In genomic region chr9:98207606-98208005, GRCh38 we compare ENCODE assay signal across 24 cellular contexts. TPM values are rescaled to one million over a fixed set of nuclear protein-coding genes. Genes with fewer than 3 reads are reported as not detected.
DNase-seq lines count a peak whose midpoint lies in the region; ATAC-seq, FAIRE-seq and TF ChIP-seq lines count a peak whose summit lies in the region.
"Had no signal": no experiment of that assay in that cellular context is flagged by ENCODE, and none has a peak within 500 bp of the region (broad histone marks: within the 10 kb centered on the region; RNA-seq: fewer than 3 reads in every experiment).

No MANE protein-coding gene starts in this region.

- H4K20me1 ChIP-seq in hepatocyte (ENCODE audit: insufficient read depth, poor library complexity, severe bottlenecking): no peaks in the 10 kb centered on the region

- H3K36me3 ChIP-seq in Panc1 (ENCODE audit: control insufficient read depth, insufficient read depth, low read length) (no peaks in the 10 kb centered on the region), hepatocyte (replicated peaks; ENCODE audit: insufficient read depth, low read depth) (no peaks in the 10 kb centered on the region)

- POLR2A ChIA-PET in A549 (lab: Yijun Ruan, JAX): interaction anchor here (1.0 kb wide), 1 partner anchor 48 kb away, joined by 3 read pairs; the partner anchor contains the start of gene TBC1D2
- POLR2A ChIA-PET in Panc1 (lab: Charles Lee): no interaction called here

- ATAC-seq in A549 (peak; percentile 31 to 40; a peak in 2 of 6 replicates), Panc1 (no peak), HG02610 (IDR thresholded peaks at IDR 0.05; ENCODE audit: unreplicated experiment) (no peak), HG03280 (IDR thresholded peaks at IDR 0.05; ENCODE audit: unreplicated experiment) (no peak)
- ATAC-seq: activated CD4-positive, CD25-positive, alpha-beta regulatory T cell treated with anti-CD3 and anti-CD28 coated beads, Interleukin-2, amount 50 U/mL, for 24 hours; CD8-positive, alpha-beta T cell; naive thymus-derived CD8-positive, alpha-beta T cell; stimulated activated memory B cell treated with anti-CD40 and anti-IgM and Interleukin-4, amounts not matched to agents 10 μg/mL and 1 μg/mL and 100 μg/mL, for 72 hours had no signal

- no peak overlapping the region for H3K27ac ChIP-seq in A549
- no peak overlapping the region for H3K27ac ChIP-seq in Panc1 (ENCODE audit: low read length)
- H3K27ac ChIP-seq in hepatocyte: no peak overlapping the region
- H3K27ac ChIP-seq: dorsolateral prefrontal cortex, KMS-11, testis had no signal

- no peaks in the 10 kb centered on the region for H3K9me3 ChIP-seq in A549
- H3K9me3 ChIP-seq in Panc1 (ENCODE audit: control insufficient read depth, insufficient read depth, low read depth, low read length): no peaks in the 10 kb centered on the region
- no peaks in the 10 kb centered on the region for H3K9me3 ChIP-seq in hepatocyte (ENCODE audit: low read depth)
- H3K9me3 ChIP-seq: testis had no signal

- FAIRE-seq in A549 (lab: Jason Lieb, UNC): no peak
- FAIRE-seq: frontal cortex, kidney had no signal

- no peak for TF ChIP-seq POLR2A in A549 (IDR thresholded peaks at IDR 0.05; ENCODE audit: low read length)

- BruUV-seq in Panc1 (replicated peaks; lab: Mats Ljungman, UMichigan): no TSS peak

- H3K9me2 ChIP-seq in hepatocyte (replicated peaks; ENCODE audit: insufficient read depth): no peaks in the 10 kb centered on the region

- H3K4me2 ChIP-seq in A549 (no peak overlapping the region), hepatocyte (no peak overlapping the region)
- H3K4me2 ChIP-seq: KMS-11 had no signal

- TF ChIP-seq RAD21 in A549 (conservative IDR thresholded peaks at IDR 0.05 in 1 of 2, IDR thresholded peaks at IDR 0.05 in 1 of 2): 0 out of 5 replicates have a peak, but pooled peaks of 1 of the 2 experiments have one; percentile 7

- H3K4me3 ChIP-seq in A549: no peak overlapping the region
- H3K4me3 ChIP-seq in GM12864 (ENCODE audit: low read depth, low read length): no peak overlapping the region
- no peak overlapping the region for H3K4me3 ChIP-seq in Panc1 (ENCODE audit: low read depth in 2 of 2, low read length in 2 of 2)
- no peak overlapping the region for H3K4me3 ChIP-seq in hepatocyte
- H3K4me3 ChIP-seq: dorsolateral prefrontal cortex, testis had no signal

- H3K4me1 ChIP-seq in A549 (peaks cover 3% of the 10 kb centered on the region; the same call in 1 of the 3 replicates), Panc1 (ENCODE audit: control insufficient read depth, insufficient read depth, low read length) (no peaks in the 10 kb centered on the region), hepatocyte (ENCODE audit: insufficient read depth) (no peaks in the 10 kb centered on the region)

- 68% methylated on average over 4 of the region's 4 CpGs for WGBS in A549 (ENCODE audit: missing lambda C conversion rate)
- WGBS in hepatocyte (ENCODE audit: low lambda C conversion rate, missing lambda C conversion rate): 94% methylated on average over 4 of the region's 4 CpGs

- H3K27me3 ChIP-seq in Panc1 (ENCODE audit: control insufficient read depth, insufficient read depth, low read length) (no peaks in the 10 kb centered on the region), hepatocyte (no peaks in the 10 kb centered on the region)
- H3K27me3 ChIP-seq: dorsolateral prefrontal cortex, testis had no signal

- intact Hi-C loops in Panc1 (cut with micrococcal nuclease; ENCODE audit: unreplicated experiment): no loop called here

- no peak for TF ChIP-seq CTCF in A549 (IDR thresholded peaks at IDR 0.05)
- TF ChIP-seq CTCF in GM12864 (IDR thresholded peaks at IDR 0.05; ENCODE audit: low read depth, low read length, missing control alignments): peak; percentile 15
- TF ChIP-seq CTCF in Panc1 (IDR thresholded peaks at IDR 0.05): 0 out of 2 replicates have a peak, but pooled peaks have one; percentile 11
- TF ChIP-seq CTCF in hepatocyte (IDR thresholded peaks at IDR 0.05; ENCODE audit: poor library complexity): peak; percentile 4

- CTCF ChIA-PET in A549 (lab: Yijun Ruan, JAX) (interaction anchor here (0.9 to 8.2 kb wide), 10 partner anchors 9 to 569 kb away, joined by 3 to 127 read pairs (median 32); partner anchors contain the start of gene TBC1D2), Panc1 (lab: Charles Lee) (no interaction called here)

- TF ChIP-seq EP300 in A549 (IDR thresholded peaks at IDR 0.05): no peak

- H2AFZ ChIP-seq in hepatocyte: no peak overlapping the region

- DNase-seq in A549 (ENCODE audit: low read depth in 1 of 2, low spot score in 1 of 2): no peak
- DNase-seq in GM12864 (ENCODE audit: low read depth): no peak
- DNase-seq in Panc1 (ENCODE audit: low read depth, low spot score): no peak
- DNase-seq in hepatocyte (ENCODE audit: low spot score): no peak
- no peak for DNase-seq in HuH-7.5 (ENCODE audit: low spot score)
- DNase-seq in stimulated activated CD4-positive, alpha-beta T cell treated with anti-CD3 and anti-CD28 coated beads, Interleukin-4, amount 100 ng/mL, for 4 hours: no peak
- DNase-seq: activated CD8-positive, alpha-beta memory T cell treated with anti-CD3 and anti-CD28 coated beads for 24 hours; activated naive CD4-positive, alpha-beta T cell treated with anti-CD3 and anti-CD28 coated beads, Interleukin-2, amount 10 ng/mL, durations not matched to agents 7 days and 5 days; activated T-cell treated with anti-CD3 and anti-CD28 coated beads, Interleukin-2, amount 50 U/mL, for 48 hours; CD8-positive, alpha-beta T cell; DND-41; dorsolateral prefrontal cortex; kidney; naive thymus-derived CD8-positive, alpha-beta T cell; NCI-H1092; NCI-H2081; NCI-H446 treated with DMSO at 0.1 percent for 48 hours; testis had no signal

- no peaks in the 10 kb centered on the region for H3K79me2 ChIP-seq in hepatocyte

- in situ Hi-C loops in Panc1 (cut with HindIII; ENCODE audit: low pct_unique_long_range_greater_than_20kb, low sequenced_read_pairs): no loop called here

TF ChIP-seq in A549, 52 proteins besides CTCF, POLR2A, EP300 and RAD21:
- TF ChIP-seq RFX5 (IDR thresholded peaks at IDR 0.05) (no peak), JUNB (IDR thresholded peaks at IDR 0.05) (no peak), SMC3 (IDR thresholded peaks at IDR 0.05) (0 out of 3 replicates have a peak, but pooled peaks have one; percentile 6)
TF ChIP-seq in A549: peak in this region for 1.

RNA-seq across cellular contexts. Expression of gene CORO2A, which starts 15.2 kb away (rescaled TPM):
- 2.0 and 3.1 TPM in 2 replicates for polyA plus RNA-seq in A549 (2011; rRNA removed)
- 0.42 and 0.53 TPM in 2 replicates for polyA plus RNA-seq in A549 (2012; cell fraction: cytosol; rRNA removed)
- polyA plus RNA-seq in A549 (2012; cell fraction: nucleus; rRNA removed): 0.29 and 0.31 TPM in 2 replicates
- 0.42 to 0.50 TPM (median 0.49 TPM) in 3 replicates for polyA plus RNA-seq in A549 (2017; fragmentation: RNase III; extraction: RNeasy Plus Mini Kit Qiagen cat#74134 plus additional on column Dnase treatment)
- polyA minus RNA-seq in A549 (2011; rRNA and poly(A)+ RNA removed): 2.4 and 4.8 TPM in 2 replicates
- total RNA-seq in Panc1 (2021; ENCODE audit: unreplicated experiment): 2.0 TPM
- polyA plus RNA-seq in Panc1 (2012; ENCODE audit: insufficient read length): 3.3 TPM
- total RNA-seq in hepatocyte: 24.6 and 27.1 TPM in 2 replicates
- 11.7 and 12.8 TPM in 2 replicates for polyA plus RNA-seq in hepatocyte

RNA-seq across cellular contexts. Expression of gene TBC1D2, which starts 47.8 kb away (rescaled TPM):
- polyA plus RNA-seq in A549 (2011; rRNA removed) (3.3 and 4.1 TPM in 2 replicates), A549 (2017; fragmentation: RNase III; extraction: RNeasy Plus Mini Kit Qiagen cat#74134 plus additional on column Dnase treatment) (6.5 to 7.5 TPM (median 7.3 TPM) in 3 replicates), hepatocyte (31.6 and 33.5 TPM in 2 replicates)
- 4.1 and 4.6 TPM in 2 replicates for polyA plus RNA-seq in A549 (2012; cell fraction: cytosol; rRNA removed)
- 11.3 and 11.9 TPM in 2 replicates for polyA plus RNA-seq in A549 (2012; cell fraction: nucleus; rRNA removed)
- polyA minus RNA-seq in A549 (2011; rRNA and poly(A)+ RNA removed): 5.4 and 6.4 TPM in 2 replicates
- total RNA-seq in Panc1 (2021; ENCODE audit: unreplicated experiment) (2.4 TPM), hepatocyte (20.0 and 26.7 TPM in 2 replicates)
- polyA plus RNA-seq in Panc1 (2012; ENCODE audit: insufficient read length): 1.8 TPM

Comparison
In these comparisons a context has a peak if more than half of its experiments do, and no peak if none do; other contexts are left out.
1. ATAC-seq: peak in A549 (2 of 2); none in Panc1 (single experiment), HG02610 (single experiment) and HG03280 (single experiment).